ENCODE assay signal across 8 cellular contexts in genomic region chr2:20222769-20223344, GRCh38. TPM values are rescaled to one million over a fixed set of nuclear protein-coding genes. Genes with fewer than 3 reads are reported as not detected.
DNase-seq lines count a peak whose midpoint lies in the region; ATAC-seq and TF ChIP-seq lines count a peak whose summit lies in the region.

No MANE protein-coding gene starts in this region.

- peaks cover 13% of the 10 kb centered on the region for H3K27me3 ChIP-seq in NT2/D1 (ENCODE audit: insufficient read depth, insufficient read length)
- H3K27me3 ChIP-seq in esophagus muscularis mucosa: peaks cover 0 to 18% (median 0%) of the 10 kb centered on the region in 4 donors
- H3K27me3 ChIP-seq in psoas muscle (ENCODE audit: insufficient read depth in 3 of 3, low read length in 2 of 3): peaks cover 0 to 14% (median 8%) of the 10 kb centered on the region in 3 donors

- TF ChIP-seq CTCF in esophagus muscularis mucosa (IDR thresholded peaks at IDR 0.05) (no peak), psoas muscle (IDR thresholded peaks at IDR 0.05) (no peak)

- no peak for DNase-seq in NT2/D1 (ENCODE audit: low read depth, low spot score)
- no peak for DNase-seq in esophagus muscularis mucosa (ENCODE audit: extremely low spot score)
- DNase-seq in psoas muscle: no peak
- DNase-seq in iPS-NIHi7 (ENCODE audit: extremely low spot score): no peak
- no peak for DNase-seq in activated CD4-positive, alpha-beta T cell treated with anti-CD3 and anti-CD28 coated beads for 1 hour

- intact Hi-C loops in esophagus muscularis mucosa (cut with DNase I) (loop anchor here (10.0 kb wide), 2 partner anchors 88 to 118 kb away; no protein-coding TSS in a partner anchor), psoas muscle (cut with DNase I) (no loop called here)

- peaks cover 6% of the 10 kb centered on the region for H3K4me1 ChIP-seq in NT2/D1 (ENCODE audit: insufficient read depth, insufficient read length)
- peaks cover 16 to 34% (median 29%) of the 10 kb centered on the region in 4 donors for H3K4me1 ChIP-seq in esophagus muscularis mucosa
- H3K4me1 ChIP-seq in psoas muscle: peaks cover 5% of the 10 kb centered on the region

- H3K4me3 ChIP-seq in NT2/D1 (ENCODE audit: insufficient read length, low read depth): no peak overlapping the region
- H3K4me3 ChIP-seq in esophagus muscularis mucosa: peak overlapping the region; percentile 65 to 71 (median 69)
- H3K4me3 ChIP-seq in psoas muscle: peak overlapping the region; percentile 76

- ATAC-seq in GM19035 (IDR thresholded peaks at IDR 0.05; ENCODE audit: unreplicated experiment) (peak; percentile 1), psoas muscle (no peak), GM18873 (IDR thresholded peaks at IDR 0.05; ENCODE audit: low FRiP score, unreplicated experiment) (no peak), HG02588 (IDR thresholded peaks at IDR 0.05; ENCODE audit: unreplicated experiment) (no peak)

- H3K27ac ChIP-seq in esophagus muscularis mucosa (replicated peaks in 1 of 4): peak overlapping the region in 1 of 4 donors; percentile 72
- no peak overlapping the region for H3K27ac ChIP-seq in psoas muscle

- TF ChIP-seq POLR2A in esophagus muscularis mucosa (IDR thresholded peaks at IDR 0.05; ENCODE audit: low read depth): no peak

- peaks cover 18% of the 10 kb centered on the region for H3K36me3 ChIP-seq in NT2/D1 (ENCODE audit: insufficient read depth, insufficient read length, low read length)
- H3K36me3 ChIP-seq in esophagus muscularis mucosa: no peaks in the 10 kb centered on the region
- no peaks in the 10 kb centered on the region for H3K36me3 ChIP-seq in psoas muscle (ENCODE audit: insufficient read depth in 1 of 2, low read depth in 1 of 2)

- H3K9me3 ChIP-seq in NT2/D1 (ENCODE audit: insufficient read depth, low read length): no peaks in the 10 kb centered on the region
- H3K9me3 ChIP-seq in esophagus muscularis mucosa: no peaks in the 10 kb centered on the region
- no peaks in the 10 kb centered on the region for H3K9me3 ChIP-seq in psoas muscle

- TF ChIP-seq EP300 in esophagus muscularis mucosa (IDR thresholded peaks at IDR 0.05): no peak

- 69% methylated on average over 8 of the region's 19 CpGs for WGBS in esophagus muscularis mucosa
- 40 to 41% (median 40%) methylated on average over 19 of the region's 19 CpGs for WGBS in psoas muscle, 3 donors

- H3K9ac ChIP-seq in NT2/D1 (ENCODE audit: insufficient read length, low read depth): peak overlapping the region; percentile 50

RNA-seq across cellular contexts. Expression of gene SDC1, which starts 2.1 kb away (rescaled TPM):
- total RNA-seq in esophagus muscularis mucosa: 1 to 10 TPM in 1 of 4 donors, under 1 TPM in 3; 0.33 to 1.6 (median 0.47) TPM
- total RNA-seq in psoas muscle: under 1 TPM in 3 of 4 donors, not detected in 1; 0.09 to 0.38 (median 0.13) TPM
- under 1 TPM; 0.07 to 0.38 (median 0.10) TPM for polyA plus RNA-seq in psoas muscle
